12 cellular contexts compared by ENCODE assay signal in genomic region chr2:28407131-28407975, GRCh38. TPM values are rescaled to one million over a fixed set of nuclear protein-coding genes. Genes with fewer than 3 reads are reported as not detected.
DNase-seq lines count a peak whose midpoint lies in the region; ATAC-seq, FAIRE-seq and TF ChIP-seq lines count a peak whose summit lies in the region.
"Had no signal": no experiment of that assay in that cellular context is flagged by ENCODE, and none has a peak within 500 bp of the region (broad histone marks: within the 10 kb centered on the region; RNA-seq: fewer than 3 reads in every experiment).

No MANE protein-coding gene starts in this region.

- no peaks in the 10 kb centered on the region for H3K27me3 ChIP-seq in BLaER1 treated with 17β-estradiol and CSF1 and Interleukin-3, amounts not matched to agents 10 nM and 100 nM
- no peaks in the 10 kb centered on the region for H3K27me3 ChIP-seq in esophagus (ENCODE audit: control insufficient read depth in 1 of 2, insufficient read depth in 2 of 2, low read length in 2 of 2)
- no peaks in the 10 kb centered on the region for H3K27me3 ChIP-seq in neuronal stem cell (ENCODE audit: control insufficient read depth in 3 of 3, insufficient read depth in 3 of 3, low read depth in 1 of 3, low read length in 3 of 3)
- H3K27me3 ChIP-seq in WERI-Rb-1 (ENCODE audit: insufficient read depth, low read depth, severe bottlenecking), result no peaks in the 10 kb centered on the region

- H3K4me1 Mint-ChIP-seq in T-cell, result peaks cover 59 to 79% (median 72%) of the 10 kb centered on the region in 3 donors
- H3K4me1 Mint-ChIP-seq in nephron progenitor cell, result peaks cover 12% of the 10 kb centered on the region
- H3K4me1 Mint-ChIP-seq: neural crest cell had no signal

- H2BK12ac ChIP-seq in neuronal stem cell (ENCODE audit: low read length), result no peak overlapping the region

- H2AK5ac ChIP-seq in neuronal stem cell (ENCODE audit: low read depth, low read length), result no peak overlapping the region

- H3K27me3 Mint-ChIP-seq in T-cell (no peaks in the 10 kb centered on the region), nephron progenitor cell (ENCODE audit: low read depth, poor library complexity) (peaks cover 3% of the 10 kb centered on the region)

- H4K91ac ChIP-seq in neuronal stem cell (ENCODE audit: low read depth, low read length, poor library complexity), result no peak overlapping the region

- H3K27ac ChIP-seq in BLaER1 treated with 17β-estradiol and CSF1 and Interleukin-3, amounts not matched to agents 10 nM and 100 nM, result peak overlapping the region in 9 of 11 experiments; percentile 5 to 76 (median 56); a peak in 13 of 22 replicates
- H3K27ac ChIP-seq in esophagus (ENCODE audit: low read depth in 2 of 2, low read length in 1 of 2) (peak overlapping the region; percentile 79 to 93), neuronal stem cell (replicated peaks; ENCODE audit: low read length) (no peak overlapping the region), WERI-Rb-1 (no peak overlapping the region)

- H3K79me1 ChIP-seq in neuronal stem cell (ENCODE audit: low read depth, low read length), result peaks cover under 1% of the 10 kb centered on the region

- no peak overlapping the region for H3K14ac ChIP-seq in neuronal stem cell (ENCODE audit: low read length)

- ATAC-seq in T-cell (replicated peaks in 1 of 4) (no peak), GM19395 (IDR thresholded peaks at IDR 0.05; ENCODE audit: unreplicated experiment) (no peak)

- TF ChIP-seq CTCF in nephron progenitor cell (IDR thresholded peaks at IDR 0.05) (no peak), D721Med (IDR thresholded peaks at IDR 0.05; ENCODE audit: insufficient read depth, missing control alignments) (no peak), WERI-Rb-1 (IDR thresholded peaks at IDR 0.05; ENCODE audit: low read depth, low read length) (no peak)

- H2BK5ac ChIP-seq in neuronal stem cell (ENCODE audit: low read length), result no peak overlapping the region

- no peaks in the 10 kb centered on the region for H3K9me3 Mint-ChIP-seq in T-cell
- no peaks in the 10 kb centered on the region for H3K9me3 Mint-ChIP-seq in nephron progenitor cell
- H3K9me3 Mint-ChIP-seq: neural crest cell had no signal

- H3K36me3 Mint-ChIP-seq in T-cell, result peaks cover 33% of the 10 kb centered on the region
- H3K36me3 Mint-ChIP-seq in nephron progenitor cell (ENCODE audit: low read depth), result peaks cover 10% of the 10 kb centered on the region

- CTCF ChIA-PET in T-cell (lab: Charles Lee), result interaction anchor here in 1 of 2 donors (0.8 kb wide), 1 partner anchor 653 kb away, joined by 3 read pairs; no protein-coding TSS in a partner anchor

- DNase-seq in T-cell (no peak), nephron progenitor cell (no peak), neuronal stem cell (ENCODE audit: low spot score) (no peak), D721Med (ENCODE audit: insufficient read length, low spot score) (no peak), WERI-Rb-1 (no peak)
- DNase-seq: activated CD4-positive, CD25-positive, alpha-beta regulatory T cell treated with anti-CD3 and anti-CD28 coated beads, Interleukin-2, amount 50 U/mL, for 72 hours; COR-L47 had no signal

- H3K9ac ChIP-seq in BLaER1 treated with 17β-estradiol and CSF1 and Interleukin-3, amounts not matched to agents 10 nM and 100 nM, result peak overlapping the region in 7 of 11 experiments; percentile 3 to 67 (median 43); a peak in 8 of 22 replicates
- H3K9ac ChIP-seq in neuronal stem cell (ENCODE audit: low read depth, low read length, poor library complexity), result no peak overlapping the region

- H3K27ac Mint-ChIP-seq in T-cell (peak overlapping the region; percentile 80 to 83), nephron progenitor cell (peak overlapping the region; percentile 29)

- H3K9me3 ChIP-seq in BLaER1 treated with 17β-estradiol and CSF1 and Interleukin-3, amounts not matched to agents 10 nM and 100 nM (replicated peaks in 1 of 11), result no peaks in the 10 kb centered on the region
- H3K9me3 ChIP-seq in esophagus (ENCODE audit: control insufficient read depth in 2 of 2, insufficient read depth in 1 of 2, low read depth in 1 of 2, low read length in 1 of 2) (no peaks in the 10 kb centered on the region), neuronal stem cell (replicated peaks in 1 of 2; ENCODE audit: control insufficient read depth in 2 of 2, insufficient read depth in 1 of 2, low read depth in 1 of 2, low read length in 2 of 2) (peaks cover 0 to 1% of the 10 kb centered on the region in 2 donors), WERI-Rb-1 (ENCODE audit: severe bottlenecking) (no peaks in the 10 kb centered on the region)

- POLR2A ChIA-PET in T-cell (lab: Charles Lee), result interaction anchor here (0.5 to 1.8 kb wide), 8 partner anchors 11 to 882 kb away, joined by 3 to 19 read pairs (median 3); partner anchors contain the start of gene FOSL2 (in 1 of the 2)

- no peak overlapping the region for H4K8ac ChIP-seq in neuronal stem cell (ENCODE audit: low read depth, low read length)

- peaks cover 86 to 100% (median 100%) of the 10 kb centered on the region in 11 experiments for H3K36me3 ChIP-seq in BLaER1 treated with 17β-estradiol and CSF1 and Interleukin-3, amounts not matched to agents 10 nM and 100 nM
- H3K36me3 ChIP-seq in esophagus (ENCODE audit: control insufficient read depth in 2 of 2, insufficient read depth in 2 of 2, low read length in 1 of 2) (peaks cover 43 to 81% of the 10 kb centered on the region in 2 donors), neuronal stem cell (replicated peaks in 1 of 2; ENCODE audit: control insufficient read depth in 2 of 2, insufficient read depth in 2 of 2, low read length in 2 of 2) (peaks cover 58 to 72% of the 10 kb centered on the region in 2 donors), WERI-Rb-1 (peaks cover 9% of the 10 kb centered on the region)

- peak overlapping the region in 1 of 3 donors; percentile 69 for H3K4me3 Mint-ChIP-seq in T-cell
- no peak overlapping the region for H3K4me3 Mint-ChIP-seq in nephron progenitor cell
- H3K4me3 Mint-ChIP-seq: neural crest cell had no signal

- peaks cover 54 to 100% (median 92%) of the 10 kb centered on the region in 10 experiments for H3K4me1 ChIP-seq in BLaER1 treated with 17β-estradiol and CSF1 and Interleukin-3, amounts not matched to agents 10 nM and 100 nM
- H3K4me1 ChIP-seq in esophagus (ENCODE audit: control insufficient read depth in 2 of 2, insufficient read depth in 2 of 2, low read length in 1 of 2), result peaks cover 16 to 19% of the 10 kb centered on the region in 2 donors
- no peaks in the 10 kb centered on the region for H3K4me1 ChIP-seq in neuronal stem cell (ENCODE audit: control insufficient read depth in 2 of 2, insufficient read depth in 1 of 2, low read depth in 1 of 2, low read length in 2 of 2)

- FAIRE-seq in D721Med (lab: Jason Lieb, UNC), result no peak
- FAIRE-seq: GM12891 had no signal

- H4K20me1 ChIP-seq in BLaER1 treated with 17β-estradiol and CSF1 and Interleukin-3, amounts not matched to agents 10 nM and 100 nM, result peaks cover 24 to 100% (median 100%) of the 10 kb centered on the region in 11 experiments

- no peak overlapping the region for H3K18ac ChIP-seq in neuronal stem cell (ENCODE audit: low read length)

- no peak overlapping the region for H2BK15ac ChIP-seq in neuronal stem cell (ENCODE audit: low read length)

- no peak overlapping the region for H3K4ac ChIP-seq in neuronal stem cell (ENCODE audit: low read length)

- no peak overlapping the region for H3K23ac ChIP-seq in neuronal stem cell (ENCODE audit: low read depth, low read length, poor library complexity)

- peak overlapping the region in 10 of 11 experiments; percentile 8 to 95 (median 80); a peak in 16 of 22 replicates for H3K4me2 ChIP-seq in BLaER1 treated with 17β-estradiol and CSF1 and Interleukin-3, amounts not matched to agents 10 nM and 100 nM
- no peak overlapping the region for H3K4me2 ChIP-seq in neuronal stem cell (ENCODE audit: insufficient read depth, low read length, poor library complexity, severe bottlenecking)

- peak overlapping the region in 2 of 10 experiments; percentile 17 to 18; a peak in 3 of 20 replicates for H3K4me3 ChIP-seq in BLaER1 treated with 17β-estradiol and CSF1 and Interleukin-3, amounts not matched to agents 10 nM and 100 nM
- no peak overlapping the region for H3K4me3 ChIP-seq in esophagus (ENCODE audit: low read depth in 1 of 2, low read length in 2 of 2)
- H3K4me3 ChIP-seq in neuronal stem cell (ENCODE audit: low read length in 2 of 2), result no peak overlapping the region
- no peak overlapping the region for H3K4me3 ChIP-seq in WERI-Rb-1 (ENCODE audit: low read depth, low read length)

- WGBS in esophagus, 2 donors, result 76 to 80% methylated on average over 8 of the region's 8 CpGs
- WGBS in neuronal stem cell (ENCODE audit: extremely low coverage in 2 of 2, insufficient read length in 2 of 2, insufficient replicate concordance in 1 of 2), 2 donors, result no CpG with 5 or more reads among the region's 8 CpGs

- no peak overlapping the region for H2BK120ac ChIP-seq in neuronal stem cell (ENCODE audit: low read depth, low read length)

- no peak overlapping the region for H2AFZ ChIP-seq in neuronal stem cell (ENCODE audit: low read length)

RNA-seq across cellular contexts. Expression of gene FOSL2, which starts 14.7 kb away (rescaled TPM):
- 100 to 1,000 TPM in 1 of 5 donors, 10 to 100 TPM in 3, 1 to 10 TPM in 1; 9.7 to 144 (median 18.5) TPM for total RNA-seq in T-cell
- polyA plus RNA-seq in esophagus, result 10 to 100 TPM; 53.2 to 60.0 TPM
- 6.6 TPM for polyA plus RNA-seq in neuronal stem cell (2013, experiment 1 of 2)
- 6.6 TPM for polyA plus RNA-seq in neuronal stem cell (2013, experiment 2 of 2)

Comparison
In these comparisons a context has a peak if more than half of its experiments do, and no peak if none do; other contexts are left out.
1. H3K27ac ChIP-seq: peak in BLaER1 treated with 17β-estradiol and CSF1 and Interleukin-3, amounts not matched to agents 10 nM and 100 nM (9 of 11) and esophagus (2 of 2); none in neuronal stem cell (single experiment) and WERI-Rb-1 (single experiment).